1 cellular context compared by ENCODE assay signal in the genomic region with DNA sequence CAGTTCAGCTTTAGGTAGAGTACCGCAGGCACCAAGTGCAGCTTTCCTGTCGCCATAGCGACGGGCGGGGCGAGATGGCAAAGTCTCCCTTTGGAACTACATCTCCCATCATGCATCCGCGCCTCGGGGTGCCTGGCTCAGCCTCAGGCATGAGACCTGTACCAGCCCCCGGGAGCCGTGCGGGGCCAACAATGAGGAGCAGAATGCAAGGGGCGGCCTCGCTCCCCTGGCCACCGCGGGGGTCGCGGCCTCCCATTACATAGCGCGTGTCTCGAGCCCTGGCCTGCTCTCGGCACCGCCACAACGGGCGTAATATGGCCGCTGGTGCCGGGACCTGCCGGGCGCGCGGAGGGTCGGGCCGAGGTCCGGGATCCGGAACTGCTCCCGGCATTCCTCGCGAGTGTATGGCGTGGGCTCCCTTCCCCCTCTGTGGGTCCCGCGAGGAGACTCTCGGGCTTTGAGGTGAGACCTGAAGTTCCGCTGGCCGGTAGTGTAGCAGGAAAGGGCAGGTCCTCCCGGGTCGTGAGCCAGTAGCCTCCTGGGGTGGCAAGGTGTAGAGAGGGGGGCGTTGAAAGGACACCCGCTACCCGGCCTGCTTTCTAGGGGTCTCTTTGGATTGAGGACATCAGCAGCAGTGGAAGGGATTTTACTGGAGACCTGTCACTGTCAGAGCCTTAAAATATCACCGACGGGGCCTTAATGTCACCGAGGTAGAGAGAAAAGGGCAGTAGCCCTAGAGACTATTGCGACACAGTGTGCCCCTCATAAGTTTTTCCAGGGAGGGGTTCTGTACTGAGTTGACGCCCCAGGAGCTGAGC.
TF ChIP-seq lines count a peak whose summit lies in the region.

A gene with protein sequence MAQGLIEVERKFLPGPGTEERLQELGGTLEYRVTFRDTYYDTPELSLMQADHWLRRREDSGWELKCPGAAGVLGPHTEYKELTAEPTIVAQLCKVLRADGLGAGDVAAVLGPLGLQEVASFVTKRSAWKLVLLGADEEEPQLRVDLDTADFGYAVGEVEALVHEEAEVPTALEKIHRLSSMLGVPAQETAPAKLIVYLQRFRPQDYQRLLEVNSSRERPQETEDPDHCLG (plus strand): TSS at position 390 of the 818 bp plus-strand sequence. CDS start 487 bp downstream, outside the sequence.

TF ChIP-seq in HepG2, 621 proteins besides CTCF, POLR2A, EP300 and RAD21 (continued from another document and continues in another):
- TF ChIP-seq, protein P1, sequence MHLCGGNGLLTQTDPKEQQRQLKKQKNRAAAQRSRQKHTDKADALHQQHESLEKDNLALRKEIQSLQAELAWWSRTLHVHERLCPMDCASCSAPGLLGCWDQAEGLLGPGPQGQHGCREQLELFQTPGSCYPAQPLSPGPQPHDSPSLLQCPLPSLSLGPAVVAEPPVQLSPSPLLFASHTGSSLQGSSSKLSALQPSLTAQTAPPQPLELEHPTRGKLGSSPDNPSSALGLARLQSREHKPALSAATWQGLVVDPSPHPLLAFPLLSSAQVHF (CRISPR knock-in tag; IDR thresholded peaks at IDR 0.05): peak; percentile 90
- TF ChIP-seq CSRNP1 (CRISPR knock-in tag; IDR thresholded peaks at IDR 0.05): peak; percentile 99
- peak; percentile 98 for TF ChIP-seq FOXK1 (CRISPR knock-in tag; IDR thresholded peaks at IDR 0.05; ENCODE audit: borderline replicate concordance, low read depth)
- TF ChIP-seq MEIS1 (CRISPR knock-in tag; IDR thresholded peaks at IDR 0.05; ENCODE audit: borderline replicate concordance): peak; percentile 99
- TF ChIP-seq ZNF34 (CRISPR knock-in tag; IDR thresholded peaks at IDR 0.05; ENCODE audit: borderline replicate concordance): peak; percentile 99
- TF ChIP-seq, protein P2, sequence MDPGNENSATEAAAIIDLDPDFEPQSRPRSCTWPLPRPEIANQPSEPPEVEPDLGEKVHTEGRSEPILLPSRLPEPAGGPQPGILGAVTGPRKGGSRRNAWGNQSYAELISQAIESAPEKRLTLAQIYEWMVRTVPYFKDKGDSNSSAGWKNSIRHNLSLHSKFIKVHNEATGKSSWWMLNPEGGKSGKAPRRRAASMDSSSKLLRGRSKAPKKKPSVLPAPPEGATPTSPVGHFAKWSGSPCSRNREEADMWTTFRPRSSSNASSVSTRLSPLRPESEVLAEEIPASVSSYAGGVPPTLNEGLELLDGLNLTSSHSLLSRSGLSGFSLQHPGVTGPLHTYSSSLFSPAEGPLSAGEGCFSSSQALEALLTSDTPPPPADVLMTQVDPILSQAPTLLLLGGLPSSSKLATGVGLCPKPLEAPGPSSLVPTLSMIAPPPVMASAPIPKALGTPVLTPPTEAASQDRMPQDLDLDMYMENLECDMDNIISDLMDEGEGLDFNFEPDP (CRISPR knock-in tag; conservative IDR thresholded peaks at IDR 0.05): peak; percentile 98; the same call in 1 of the 2 replicates
- peak; percentile 99 for TF ChIP-seq ZNF614 (CRISPR knock-in tag; IDR thresholded peaks at IDR 0.05; ENCODE audit: borderline replicate concordance)
- TF ChIP-seq ESRRA (CRISPR knock-in tag; IDR thresholded peaks at IDR 0.05; ENCODE audit: low read depth): peak; percentile 96
- peak; percentile 98 for TF ChIP-seq EED (CRISPR knock-in tag; IDR thresholded peaks at IDR 0.05)
- TF ChIP-seq ZNF12 (CRISPR knock-in tag; IDR thresholded peaks at IDR 0.05): peak; percentile 81
- TF ChIP-seq ARID5B (CRISPR knock-in tag; IDR thresholded peaks at IDR 0.05): peak; percentile 89
- TF ChIP-seq MBD4 (IDR thresholded peaks at IDR 0.05; ENCODE audit: borderline replicate concordance, low read length): no peak
- peak; percentile 90 for TF ChIP-seq ZNF263 (CRISPR knock-in tag; IDR thresholded peaks at IDR 0.05)
- TF ChIP-seq SYNCRIP (IDR thresholded peaks at IDR 0.05; ENCODE audit: insufficient read depth, low read depth, low read length): no peak
- peak; percentile 95 for TF ChIP-seq MXI1 (IDR thresholded peaks at IDR 0.05; ENCODE audit: borderline replicate concordance, low read depth, low read length)
- TF ChIP-seq MTF2 (CRISPR knock-in tag; IDR thresholded peaks at IDR 0.05; ENCODE audit: borderline replicate concordance): peak; percentile 98
- peak; percentile 92 for TF ChIP-seq FOXM1 (CRISPR knock-in tag; IDR thresholded peaks at IDR 0.05)
- TF ChIP-seq CEBPZ (IDR thresholded peaks at IDR 0.05; ENCODE audit: low read length): no peak
- peak; percentile 91 for TF ChIP-seq ZBTB37 (CRISPR knock-in tag; IDR thresholded peaks at IDR 0.05)
- TF ChIP-seq ZNF3 (CRISPR knock-in tag; IDR thresholded peaks at IDR 0.05): peak; percentile 56; the same call in 1 of the 2 replicates
- TF ChIP-seq SIX4 (CRISPR knock-in tag; IDR thresholded peaks at IDR 0.05): peak; percentile 88
- peak; percentile 85 for TF ChIP-seq U2AF1 (optimal IDR thresholded peaks at IDR 0.05; ENCODE audit: low read depth, low read length)
- TF ChIP-seq PPARG (CRISPR knock-in tag; conservative IDR thresholded peaks at IDR 0.05): peak; percentile 85
- TF ChIP-seq LCORL (IDR thresholded peaks at IDR 0.05): no peak
- TF ChIP-seq LCORL (CRISPR knock-in tag; IDR thresholded peaks at IDR 0.05): peak; percentile 99
- TF ChIP-seq THAP11 (CRISPR knock-in tag; IDR thresholded peaks at IDR 0.05): peak; percentile 98
- TF ChIP-seq ETV5 (CRISPR knock-in tag; IDR thresholded peaks at IDR 0.05; ENCODE audit: borderline replicate concordance): peak; percentile 95
- TF ChIP-seq GTF3A (CRISPR knock-in tag; conservative IDR thresholded peaks at IDR 0.05): peak; percentile 99
- peak; percentile 100 for TF ChIP-seq ZNF670 (CRISPR knock-in tag; IDR thresholded peaks at IDR 0.05; ENCODE audit: borderline replicate concordance)
- TF ChIP-seq GABPA (IDR thresholded peaks at IDR 0.05; ENCODE audit: low read depth, low read length): no peak
- TF ChIP-seq GABPA (CRISPR knock-in tag; IDR thresholded peaks at IDR 0.05; ENCODE audit: low read depth): no peak
- peak; percentile 87 for TF ChIP-seq ZNF329 (CRISPR knock-in tag; IDR thresholded peaks at IDR 0.05; ENCODE audit: low read depth)
- TF ChIP-seq SP5 (CRISPR knock-in tag; IDR thresholded peaks at IDR 0.05; ENCODE audit: borderline replicate concordance, low read depth): no peak; the same call in 1 of the 2 replicates
- peak; percentile 93 for TF ChIP-seq TP53 (CRISPR knock-in tag; conservative IDR thresholded peaks at IDR 0.05)
- no peak for TF ChIP-seq SRSF9 (IDR thresholded peaks at IDR 0.05; ENCODE audit: borderline replicate concordance, insufficient read depth, low read depth, low read length, poor library complexity, severe bottlenecking)
- TF ChIP-seq, protein P3, sequence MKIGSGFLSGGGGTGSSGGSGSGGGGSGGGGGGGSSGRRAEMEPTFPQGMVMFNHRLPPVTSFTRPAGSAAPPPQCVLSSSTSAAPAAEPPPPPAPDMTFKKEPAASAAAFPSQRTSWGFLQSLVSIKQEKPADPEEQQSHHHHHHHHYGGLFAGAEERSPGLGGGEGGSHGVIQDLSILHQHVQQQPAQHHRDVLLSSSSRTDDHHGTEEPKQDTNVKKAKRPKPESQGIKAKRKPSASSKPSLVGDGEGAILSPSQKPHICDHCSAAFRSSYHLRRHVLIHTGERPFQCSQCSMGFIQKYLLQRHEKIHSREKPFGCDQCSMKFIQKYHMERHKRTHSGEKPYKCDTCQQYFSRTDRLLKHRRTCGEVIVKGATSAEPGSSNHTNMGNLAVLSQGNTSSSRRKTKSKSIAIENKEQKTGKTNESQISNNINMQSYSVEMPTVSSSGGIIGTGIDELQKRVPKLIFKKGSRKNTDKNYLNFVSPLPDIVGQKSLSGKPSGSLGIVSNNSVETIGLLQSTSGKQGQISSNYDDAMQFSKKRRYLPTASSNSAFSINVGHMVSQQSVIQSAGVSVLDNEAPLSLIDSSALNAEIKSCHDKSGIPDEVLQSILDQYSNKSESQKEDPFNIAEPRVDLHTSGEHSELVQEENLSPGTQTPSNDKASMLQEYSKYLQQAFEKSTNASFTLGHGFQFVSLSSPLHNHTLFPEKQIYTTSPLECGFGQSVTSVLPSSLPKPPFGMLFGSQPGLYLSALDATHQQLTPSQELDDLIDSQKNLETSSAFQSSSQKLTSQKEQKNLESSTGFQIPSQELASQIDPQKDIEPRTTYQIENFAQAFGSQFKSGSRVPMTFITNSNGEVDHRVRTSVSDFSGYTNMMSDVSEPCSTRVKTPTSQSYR (CRISPR knock-in tag; IDR thresholded peaks at IDR 0.05; ENCODE audit: borderline replicate concordance): peak; percentile 98
- TF ChIP-seq KDM2A (CRISPR knock-in tag; IDR thresholded peaks at IDR 0.05; ENCODE audit: borderline replicate concordance, low read depth): peak; percentile 99
